Comparison of ENCODE assay signal across 8 cellular contexts in genomic region chr18:79068299-79068945, GRCh38. TPM values are rescaled to one million over a fixed set of nuclear protein-coding genes. Genes with fewer than 3 reads are reported as not detected.
DNase-seq lines count a peak whose midpoint lies in the region; ATAC-seq and TF ChIP-seq lines count a peak whose summit lies in the region.

No MANE protein-coding gene starts in this region.

- no peaks in the 10 kb centered on the region for H3K9me2 ChIP-seq in OCI-LY7 (ENCODE audit: insufficient read depth, low read length)

- H3K36me3 ChIP-seq in ES-I3 (ENCODE audit: insufficient read depth, low read length) (no peaks in the 10 kb centered on the region), OCI-LY7 (ENCODE audit: insufficient read depth, low read length) (peaks cover under 1% of the 10 kb centered on the region; the same call in 1 of the 2 replicates), muscle layer of colon (ENCODE audit: insufficient read depth, low read length) (no peaks in the 10 kb centered on the region), upper lobe of left lung (no peaks in the 10 kb centered on the region)

- BruUV-seq in OCI-LY7 (replicated peaks; lab: Mats Ljungman, UMichigan), result no TSS peak

- H3K27me3 ChIP-seq in muscle layer of colon (ENCODE audit: control insufficient read depth in 1 of 2, insufficient read depth in 2 of 2, low read length in 2 of 2), result no peaks in the 10 kb centered on the region
- H3K27me3 ChIP-seq in upper lobe of left lung, result no peaks in the 10 kb centered on the region

- peak overlapping the region; percentile 35 for H2AFZ ChIP-seq in OCI-LY7 (ENCODE audit: low read length)

- H3K4me1 ChIP-seq in ES-I3 (ENCODE audit: insufficient read depth, low read length) (no peaks in the 10 kb centered on the region; the same call in 1 of the 2 replicates), OCI-LY7 (ENCODE audit: insufficient read depth, low read length, poor library complexity, severe bottlenecking) (peaks cover 10% of the 10 kb centered on the region), muscle layer of colon (ENCODE audit: insufficient read depth, low read length) (peaks cover 21% of the 10 kb centered on the region), upper lobe of left lung (peaks cover 11 to 23% (median 14%) of the 10 kb centered on the region in 4 donors)

- POLR2A ChIA-PET in OCI-LY7 (lab: Charles Lee), result interaction anchor here (1.0 kb wide), 1 partner anchor 11 kb away, joined by 3 read pairs; no protein-coding TSS in a partner anchor

- H3K4me3 ChIP-seq in HFF-Myc (replicated peaks; ENCODE audit: low read depth, low read length) (peak overlapping the region; percentile 86), OCI-LY7 (ENCODE audit: low read depth, low read length, poor library complexity, severe bottlenecking) (peak overlapping the region; percentile 94), coronary artery (peak overlapping the region; percentile 87), muscle layer of colon (ENCODE audit: low read depth in 1 of 2, low read length in 2 of 2) (peak overlapping the region; percentile 49), upper lobe of left lung (peak overlapping the region; percentile 50 to 98 (median 88))

- H3K27ac ChIP-seq in OCI-LY7 (ENCODE audit: low read depth, low read length, poor library complexity, severe bottlenecking) (no peak overlapping the region), coronary artery (peak overlapping the region; percentile 88 to 92), muscle layer of colon (ENCODE audit: low read depth, low read length) (peak overlapping the region; percentile 73), upper lobe of left lung (peak overlapping the region; percentile 88 to 97 (median 95))

- peak in 1 of 4 donors; percentile 77 for TF ChIP-seq POLR2A in upper lobe of left lung (IDR thresholded peaks at IDR 0.05)

- no peak for TF ChIP-seq CTCF in HFF-Myc (IDR thresholded peaks at IDR 0.05; ENCODE audit: low read depth, low read length, missing control alignments)
- no peak for TF ChIP-seq CTCF in OCI-LY7 (conservative IDR thresholded peaks at IDR 0.05; ENCODE audit: low read length)
- TF ChIP-seq CTCF in coronary artery (IDR thresholded peaks at IDR 0.05), result no peak
- TF ChIP-seq CTCF in upper lobe of left lung (IDR thresholded peaks at IDR 0.05), result no peak

- H3K79me2 ChIP-seq in OCI-LY7 (ENCODE audit: insufficient read depth, low read depth, low read length), result peaks cover 26% of the 10 kb centered on the region

- intact Hi-C loops in OCI-LY7 (cut with micrococcal nuclease; ENCODE audit: unreplicated experiment), result loop anchor here (2.0 kb wide), 1 partner anchor 178 kb away; no protein-coding TSS in a partner anchor

- H3K9me3 ChIP-seq in ES-I3 (ENCODE audit: control insufficient read depth, insufficient read depth, low read length) (peaks cover 11% of the 10 kb centered on the region), OCI-LY7 (ENCODE audit: low read length) (0 out of 2 replicates have a peak, but pooled peaks cover 6% of the 10 kb centered on the region), muscle layer of colon (ENCODE audit: low read length) (no peaks in the 10 kb centered on the region), upper lobe of left lung (no peaks in the 10 kb centered on the region)

- peak overlapping the region; percentile 30; the same call in 1 of the 2 replicates for H3K4me2 ChIP-seq in OCI-LY7 (ENCODE audit: low read length)

- H4K20me1 ChIP-seq in OCI-LY7 (ENCODE audit: insufficient read depth, low read length), result no peaks in the 10 kb centered on the region

- 11 to 18% methylated on average over 24 to 51 of the region's 51 CpGs for WGBS in upper lobe of left lung, 2 donors

- H3K9ac ChIP-seq in ES-I3 (ENCODE audit: low read depth, low read length) (peak overlapping the region; percentile 95; the same call in 1 of the 2 replicates), muscle layer of colon (ENCODE audit: low read length) (no peak overlapping the region)

- CTCF ChIA-PET in OCI-LY7 (lab: Charles Lee; ENCODE audit: unreplicated experiment), result no interaction called here

- TF ChIP-seq EP300 in upper lobe of left lung (IDR thresholded peaks at IDR 0.05), result no peak

- ATAC-seq in upper lobe of left lung (ENCODE audit: low FRiP score in 2 of 2), result peak in 1 of 2 donors; percentile 67

- DNase-seq in HFF-Myc (ENCODE audit: extremely low read depth, low read depth) (no peak), OCI-LY7 (ENCODE audit: low spot score) (no peak), coronary artery (ENCODE audit: low spot score) (peak; percentile 83), upper lobe of left lung (no peak), glomerular visceral epithelial cell (ENCODE audit: extremely low spot score) (no peak), HuH-7 (ENCODE audit: low spot score) (no peak)

RNA-seq across cellular contexts. Expression of gene ATP9B, which starts 0.8 kb away (rescaled TPM):
- 22.2 and 27.1 TPM in 2 replicates for total RNA-seq in OCI-LY7 (2014; rRNA removed; shearing (Covaris generic))
- 36.4 and 37.5 TPM in 2 replicates for total RNA-seq in OCI-LY7 (2022)
- total RNA-seq in upper lobe of left lung, result 100 to 1,000 TPM in 1 of 6 donors, 10 to 100 TPM in 5; 29.8 to 124 (median 49.2) TPM
